In the genomic region with DNA sequence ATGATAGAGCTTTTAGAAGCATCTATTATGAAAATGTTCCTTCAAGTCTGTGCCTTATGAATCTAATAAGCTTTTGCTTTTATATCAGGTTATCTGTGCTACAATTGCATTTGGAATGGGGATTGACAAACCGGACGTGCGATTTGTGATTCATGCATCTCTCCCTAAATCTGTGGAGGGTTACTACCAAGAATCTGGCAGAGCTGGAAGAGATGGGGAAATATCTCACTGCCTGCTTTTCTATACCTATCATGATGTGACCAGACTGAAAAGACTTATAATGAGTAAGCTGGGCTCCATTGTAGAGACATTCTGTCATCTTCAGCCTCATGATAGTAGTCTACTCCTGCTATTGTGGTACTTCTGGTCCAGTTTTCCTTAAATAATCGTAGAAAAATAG, we compare ENCODE assay signal across 14 cellular contexts.
DNase-seq lines count a peak whose midpoint lies in the region; ATAC-seq and TF ChIP-seq lines count a peak whose summit lies in the region.
"Had no signal": no experiment of that assay in that cellular context is flagged by ENCODE, and none has a peak within 500 bp of the region (broad histone marks: within the 10 kb centered on the region; RNA-seq: fewer than 3 reads in every experiment).

No MANE protein-coding gene starts in this region.

- TF ChIP-seq CTCF in RWPE2 (IDR thresholded peaks at IDR 0.05; ENCODE audit: poor library complexity, severe bottlenecking) = no peak
- TF ChIP-seq CTCF in cardiac fibroblast (IDR thresholded peaks at IDR 0.05; ENCODE audit: low read depth, low read length) = no peak
- no peak for TF ChIP-seq CTCF in fibroblast of pulmonary artery (IDR thresholded peaks at IDR 0.05; ENCODE audit: low read length, missing control alignments)

- no peaks in the 10 kb centered on the region for H3K27me3 ChIP-seq in RWPE2 (ENCODE audit: insufficient read depth, poor library complexity, severe bottlenecking)

- no peaks in the 10 kb centered on the region for H3K9me3 ChIP-seq in RWPE2 (ENCODE audit: severe bottlenecking)
- H3K9me3 ChIP-seq: A549, HAP-1 had no signal

- H3K4me3 ChIP-seq in RWPE2 (ENCODE audit: severe bottlenecking) = no peak overlapping the region
- no peak overlapping the region for H3K4me3 ChIP-seq in cardiac fibroblast (replicated peaks in 1 of 2; ENCODE audit: low read depth in 2 of 2, low read length in 2 of 2)
- no peak overlapping the region for H3K4me3 ChIP-seq in fibroblast of pulmonary artery (replicated peaks; ENCODE audit: low read depth, low read length)
- H3K4me3 ChIP-seq: A549, HAP-1 had no signal

- 0 out of 3 replicates have a peak, but pooled peaks have one; percentile 27 for ATAC-seq in RWPE2 (ENCODE audit: low read depth)
- ATAC-seq: A549; CD8-positive, alpha-beta T cell had no signal

- in situ Hi-C loops in KBM-7 (cut with MboI; ENCODE audit: low pct_unique_long_range_greater_than_20kb, low sequenced_read_pairs) = no loop called here

- no peaks in the 10 kb centered on the region for H3K4me1 ChIP-seq in RWPE2 (ENCODE audit: insufficient read depth, poor library complexity, severe bottlenecking)
- H3K4me1 ChIP-seq: A549 had no signal

- peaks cover 66% of the 10 kb centered on the region for H3K36me3 ChIP-seq in RWPE2 (ENCODE audit: low read depth)

- DNase-seq in RWPE2 (ENCODE audit: low spot score) (no peak), cardiac fibroblast (ENCODE audit: low read depth in 2 of 2) (peak; percentile 26 to 82), fibroblast of pulmonary artery (ENCODE audit: low read depth) (peak; percentile 73), superior temporal gyrus (ENCODE audit: extremely low spot score) (peak; percentile 21), KBM-7 (no peak), SKM-1 treated with dmso at 0.1 percent for 144 hours (lab: John Stamatoyannopoulos, UW; ENCODE audit: unreplicated experiment) (no peak), LoVo (ENCODE audit: low spot score) (no peak), RKO (ENCODE audit: low spot score) (no peak)
- DNase-seq: CD8-positive, alpha-beta T cell; COR-L47; GF-D8; IMR-90 had no signal

- no peak overlapping the region for H3K27ac ChIP-seq in RWPE2 (ENCODE audit: poor library complexity, severe bottlenecking)
- H3K27ac ChIP-seq: A549 had no signal

Comparison
In these comparisons a context has a peak if more than half of its experiments do, and no peak if none do; other contexts are left out.
1. DNase-seq: peak in cardiac fibroblast (2 of 2), fibroblast of pulmonary artery (single experiment) and superior temporal gyrus (single experiment); none in RWPE2 (single experiment), KBM-7 (single experiment), SKM-1 treated with dmso at 0.1 percent for 144 hours (single experiment), LoVo (single experiment) and RKO (single experiment).